In genomic region chr11:121478895-121479281, GRCh38 we compare ENCODE assay signal across 1 cellular context.
A peak's percentile ranks its signal among the peaks of the same experiment; 100 is the strongest.
TF ChIP-seq lines count a peak whose summit lies in the region.

No MANE protein-coding gene starts in this region.

TF ChIP-seq in H1, 55 proteins besides CTCF, POLR2A, EP300 and RAD21:
- TF ChIP-seq E2F6 (IDR thresholded peaks at IDR 0.05) (0 out of 2 replicates have a peak, but pooled peaks have one; percentile 1), KDM1A (IDR thresholded peaks at IDR 0.05; ENCODE audit: borderline replicate concordance, low read length) (peak; percentile 92; the same call in 1 of the 2 replicates), CHD7 (IDR thresholded peaks at IDR 0.05; ENCODE audit: insufficient replicate concordance, low read length) (no peak), MAX (IDR thresholded peaks at IDR 0.05) (peak; percentile 54), BACH1 (IDR thresholded peaks at IDR 0.05; ENCODE audit: low read length) (no peak)
